Comparison of ENCODE assay signal across 8 cellular contexts in genomic region chr1:113811353-113811887, GRCh38. TPM values are rescaled to one million over a fixed set of nuclear protein-coding genes. Genes with fewer than 3 reads are reported as not detected.
A peak's percentile ranks its signal among the peaks of the same experiment; 100 is the strongest.
DNase-seq lines count a peak whose midpoint lies in the region; ATAC-seq and TF ChIP-seq lines count a peak whose summit lies in the region.

No MANE protein-coding gene starts in this region.

- in situ Hi-C loops in Panc1 (cut with HindIII; ENCODE audit: low pct_unique_long_range_greater_than_20kb, low sequenced_read_pairs): no loop called here

- peak; percentile 18 for ATAC-seq in HG02870 (IDR thresholded peaks at IDR 0.05; ENCODE audit: unreplicated experiment)
- ATAC-seq in Panc1: peak; percentile 55
- ATAC-seq in HG03097 (IDR thresholded peaks at IDR 0.05; ENCODE audit: low FRiP score, unreplicated experiment): no peak

- POLR2A ChIA-PET in Panc1 (lab: Charles Lee): interaction anchor here (0.6 kb wide), 1 partner anchor 48 kb away, joined by 3 read pairs; no protein-coding TSS in a partner anchor

- H3K27ac Mint-ChIP-seq in T-helper 1 cell treated with Interleukin-12 subunit alpha and Interleukin-12 subunit beta and Interleukin-4 antibody, amounts not matched to agents 30 μg/mL and 1 μg/mL, for 36 hours: peak overlapping the region; percentile 94
- H3K27ac Mint-ChIP-seq in brain: peak overlapping the region; percentile 96 to 99 (median 99)

- H3K4me1 ChIP-seq in Panc1 (ENCODE audit: control insufficient read depth, insufficient read depth, low read length): peaks cover 13% of the 10 kb centered on the region

- H3K9me3 ChIP-seq in Panc1 (ENCODE audit: control insufficient read depth, insufficient read depth, low read depth, low read length): no peaks in the 10 kb centered on the region

- peak overlapping the region; percentile 88 to 89 for H3K4me3 ChIP-seq in Panc1 (ENCODE audit: low read depth in 2 of 2, low read length in 2 of 2)

- no peaks in the 10 kb centered on the region for H3K9me3 Mint-ChIP-seq in T-helper 1 cell treated with Interleukin-12 subunit alpha and Interleukin-12 subunit beta and Interleukin-4 antibody, amounts not matched to agents 30 μg/mL and 1 μg/mL, for 36 hours
- peaks cover 3 to 20% (median 7%) of the 10 kb centered on the region in 5 experiments for H3K9me3 Mint-ChIP-seq in brain

- TF ChIP-seq CTCF in Panc1 (IDR thresholded peaks at IDR 0.05) (no peak), brain (conservative IDR thresholded peaks at IDR 0.05) (no peak)

- H3K4me3 Mint-ChIP-seq in T-helper 1 cell treated with Interleukin-12 subunit alpha and Interleukin-12 subunit beta and Interleukin-4 antibody, amounts not matched to agents 30 μg/mL and 1 μg/mL, for 36 hours: peak overlapping the region; percentile 96
- peak overlapping the region; percentile 95 to 100 (median 97) for H3K4me3 Mint-ChIP-seq in brain

- H3K36me3 ChIP-seq in Panc1 (ENCODE audit: control insufficient read depth, insufficient read depth, low read length): peaks cover 3% of the 10 kb centered on the region; the same call in 1 of the 2 replicates

- no TSS peak for BruUV-seq in Panc1 (replicated peaks; lab: Mats Ljungman, UMichigan)

- intact Hi-C loops in Panc1 (cut with micrococcal nuclease; ENCODE audit: unreplicated experiment): no loop called here

- CTCF ChIA-PET in Panc1 (lab: Charles Lee): no interaction called here

- H3K4me1 Mint-ChIP-seq in T-helper 1 cell treated with Interleukin-12 subunit alpha and Interleukin-12 subunit beta and Interleukin-4 antibody, amounts not matched to agents 30 μg/mL and 1 μg/mL, for 36 hours (ENCODE audit: low read depth): peaks cover 24% of the 10 kb centered on the region
- H3K4me1 Mint-ChIP-seq in brain: peaks cover 43% of the 10 kb centered on the region

- peak overlapping the region; percentile 83 for H3K27ac ChIP-seq in Panc1 (ENCODE audit: low read length)

- peaks cover 18% of the 10 kb centered on the region for H3K36me3 Mint-ChIP-seq in T-helper 1 cell treated with Interleukin-12 subunit alpha and Interleukin-12 subunit beta and Interleukin-4 antibody, amounts not matched to agents 30 μg/mL and 1 μg/mL, for 36 hours (ENCODE audit: low read depth)
- peaks cover 28% of the 10 kb centered on the region for H3K36me3 Mint-ChIP-seq in brain

- no peaks in the 10 kb centered on the region for H3K27me3 ChIP-seq in Panc1 (ENCODE audit: control insufficient read depth, insufficient read depth, low read length)

- DNase-seq in T-helper 1 cell (no peak), Panc1 (ENCODE audit: low read depth, low spot score) (no peak), inferior parietal cortex (ENCODE audit: extremely low spot score) (peak; percentile 34)
- peak; percentile 7 to 20 (median 10) for DNase-seq in stimulated activated CD4-positive, alpha-beta T cell treated with anti-CD3 and anti-CD28 coated beads, Interleukin-12 subunit alpha, Interleukin-12 subunit beta, amount 100 ng/mL, for 48 hours (ENCODE audit: low read depth in 2 of 3, low spot score in 1 of 3)

- no peaks in the 10 kb centered on the region for H3K27me3 Mint-ChIP-seq in T-helper 1 cell treated with Interleukin-12 subunit alpha and Interleukin-12 subunit beta and Interleukin-4 antibody, amounts not matched to agents 30 μg/mL and 1 μg/mL, for 36 hours (ENCODE audit: low read depth)
- peaks cover 19% of the 10 kb centered on the region for H3K27me3 Mint-ChIP-seq in brain

RNA-seq across cellular contexts. Expression of gene RSBN1, which starts 0.9 kb away (rescaled TPM):
- total RNA-seq in Panc1 (2021; ENCODE audit: unreplicated experiment): 10.7 TPM
- polyA plus RNA-seq in Panc1 (2012; ENCODE audit: insufficient read length): 4.4 TPM
- 10.2 TPM for polyA plus RNA-seq in brain (ENCODE audit: insufficient read depth, low read depth, low replicate concordance)

RNA-seq across cellular contexts. Expression of gene PHTF1, which starts 52.1 kb away (rescaled TPM):
- 32.0 TPM for total RNA-seq in Panc1 (2021; ENCODE audit: unreplicated experiment)
- polyA plus RNA-seq in Panc1 (2012; ENCODE audit: insufficient read length): 13.9 TPM
- polyA plus RNA-seq in brain (ENCODE audit: insufficient read depth, low read depth, low replicate concordance): 9.5 TPM

Comparison
In these comparisons a context has a peak if more than half of its experiments do, and no peak if none do; other contexts are left out.
1. DNase-seq: peak in inferior parietal cortex (single experiment) and stimulated activated CD4-positive, alpha-beta T cell treated with anti-CD3 and anti-CD28 coated beads, Interleukin-12 subunit alpha, Interleukin-12 subunit beta, amount 100 ng/mL, for 48 hours (3 of 3); none in T-helper 1 cell (0 of 5) and Panc1 (single experiment).